In the genomic region with DNA sequence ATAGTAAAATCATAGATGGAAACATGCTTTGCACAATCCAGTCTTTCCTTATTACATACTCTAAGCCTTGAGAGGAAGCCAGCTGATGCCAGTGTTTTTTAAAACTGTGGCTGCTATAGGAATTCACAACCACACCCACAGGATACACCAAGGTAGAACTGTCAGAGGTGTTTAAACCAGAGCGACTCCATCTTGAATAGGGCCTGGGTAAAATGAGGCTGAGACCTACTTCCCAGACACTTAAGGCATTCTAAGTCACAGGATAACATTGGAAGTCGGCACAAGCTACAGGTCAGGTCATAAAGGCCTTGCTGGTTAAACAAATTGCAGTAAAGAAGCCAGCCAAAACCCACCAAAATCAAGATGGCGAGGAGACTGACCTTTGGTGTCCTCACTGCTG, we compare ENCODE assay signal across 22 cellular contexts. TPM values are rescaled to one million over a fixed set of nuclear protein-coding genes. Genes with fewer than 3 reads are reported as not detected.
"Had no signal": no experiment of that assay in that cellular context is flagged by ENCODE, and none has a peak within 500 bp of the region (broad histone marks: within the 10 kb centered on the region; RNA-seq: fewer than 3 reads in every experiment).

No MANE protein-coding gene starts in this region.

- H3K27ac Mint-ChIP-seq: endodermal cell had no signal

- H3K4me3 Mint-ChIP-seq: endodermal cell had no signal

- DNase-seq: effector CD4-positive, alpha-beta T cell; endodermal cell; erythroblast; foreskin keratinocyte; head of caudate nucleus; hypothalamus; kidney glomerular epithelial cell; mesendoderm; naive thymus-derived CD8-positive, alpha-beta T cell; posterior cingulate gyrus; sigmoid colon; stimulated activated CD4-positive, alpha-beta T cell treated with anti-CD3 and anti-CD28 coated beads, Interleukin-12 subunit alpha, Interleukin-12 subunit beta, amount 100 ng/mL, for 4 hours; stimulated activated naive CD4-positive, alpha-beta T cell treated with Interleukin-2 at 50 U/mL for 16 hours; thyroid gland; upper lobe of left lung; uterus had no signal

- ATAC-seq: foreskin keratinocyte; mucosa of descending colon; naive thymus-derived CD8-positive, alpha-beta T cell had no signal

- H3K36me3 ChIP-seq: uterus had no signal

- H3K27me3 ChIP-seq: foreskin keratinocyte, right atrium auricular region, sigmoid colon, thyroid gland, upper lobe of left lung, uterus had no signal

- H3K4me1 ChIP-seq: uterus had no signal

- H3K27ac ChIP-seq: coronary artery, foreskin keratinocyte, right atrium auricular region, sigmoid colon, skin epidermis, thyroid gland, upper lobe of left lung, uterus had no signal

- H3K4me3 ChIP-seq: coronary artery, mucosa of descending colon, right atrium auricular region, sigmoid colon, skin epidermis, thyroid gland, upper lobe of left lung, uterus had no signal

- H3K9me3 ChIP-seq: mucosa of descending colon, thyroid gland, uterus had no signal

RNA-seq across cellular contexts. Expression of a gene that starts 1.7 kb away (rescaled TPM):
- total RNA-seq: dermis microvascular lymphatic vessel endothelial cell, foreskin keratinocyte, lung microvascular endothelial cell had no signal
- polyA plus RNA-seq: foreskin keratinocyte; naive thymus-derived CD8-positive, alpha-beta T cell had no signal
